In the genomic region with DNA sequence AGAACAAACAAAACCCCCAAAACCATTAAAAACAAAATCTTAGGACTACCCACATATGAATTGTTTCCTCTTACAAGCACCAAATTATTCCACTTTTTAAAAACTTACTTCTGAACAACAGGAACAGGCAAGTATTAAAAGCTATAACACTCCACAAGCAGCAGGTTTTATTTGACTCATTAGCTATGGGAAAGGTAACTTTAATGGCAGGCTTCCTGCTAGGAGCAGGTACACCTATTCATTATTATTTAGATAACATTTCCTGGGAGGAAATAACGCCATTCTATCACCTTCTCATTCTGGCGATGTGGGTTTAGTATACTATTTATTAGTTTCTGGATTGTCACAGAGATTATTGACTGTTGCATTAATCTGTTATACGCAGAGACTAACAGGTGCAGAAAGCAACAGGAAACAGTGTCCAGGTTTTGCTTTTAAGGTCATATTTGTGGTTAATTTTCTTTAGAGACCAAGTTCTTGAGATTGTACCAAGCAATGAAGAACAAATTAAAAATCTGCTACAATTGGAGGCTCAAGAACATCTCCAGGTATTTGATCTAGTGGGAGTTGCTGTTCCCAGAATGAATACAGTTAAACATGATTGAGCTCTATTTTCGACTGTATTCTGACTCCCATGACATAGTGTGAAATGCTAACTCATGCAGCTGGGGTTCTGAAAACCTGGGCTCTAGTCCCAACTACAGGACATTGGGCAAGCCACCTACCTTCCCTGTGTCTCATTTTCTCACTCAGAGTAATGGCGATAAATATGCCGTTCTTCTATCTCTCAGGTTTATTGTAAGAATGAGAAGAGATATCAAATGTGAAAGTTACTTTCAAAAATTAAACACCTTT, we compare ENCODE assay signal across 24 cellular contexts.
"Had no signal": no experiment of that assay in that cellular context is flagged by ENCODE, and none has a peak within 500 bp of the region (broad histone marks: within the 10 kb centered on the region; RNA-seq: fewer than 3 reads in every experiment).

No MANE protein-coding gene starts in this region.

- H3K27me3 ChIP-seq: gastroesophageal sphincter, uterus had no signal

- H3K9me3 ChIP-seq: gastroesophageal sphincter, uterus had no signal

- DNase-seq: activated CD4-positive, alpha-beta T cell treated with anti-CD3 and anti-CD28 coated beads for 4 hours; activated CD4-positive, alpha-beta T cell treated with anti-CD3 and anti-CD28 coated beads, Interleukin-2, amount 50 U/mL, for 4 hours; activated effector memory CD4-positive, alpha-beta T cell treated with anti-CD3 and anti-CD28 coated beads, Interleukin-2, amount 50 U/mL, for 16 hours; activated naive CD4-positive, alpha-beta T cell treated with anti-CD3 and anti-CD28 coated beads, Interleukin-2, amount 10 ng/mL, durations not matched to agents 7 days and 5 days; activated naive CD8-positive, alpha-beta T cell treated with anti-CD3 and anti-CD28 coated beads, Interleukin-2, amount 10 ng/mL, durations not matched to agents 7 days and 5 days; amniotic stem cell; caudate nucleus; cortex of kidney; effector memory CD8-positive, alpha-beta T cell; hippocampal formation; left cardiac atrium; left ventricle myocardium superior; stimulated activated CD4-positive, alpha-beta T cell treated with anti-CD3 and anti-CD28 coated beads, Interleukin-1b, Interleukin-23, amount 100 ng/mL, for 48 hours; stimulated activated CD4-positive, alpha-beta T cell treated with anti-CD3 and anti-CD28 coated beads, Interleukin-4, amount 100 ng/mL, for 4 hours; stimulated activated CD8-positive, alpha-beta memory T cell treated with anti-CD3 and anti-CD28 coated beads, Interleukin-4, amount 100 ng/mL, for 48 hours; stimulated activated naive CD8-positive, alpha-beta T cell treated with anti-CD3 and anti-CD28 coated beads, Interleukin-15, amount 100 ng/mL, for 72 hours; substantia nigra; uterus had no signal

- FAIRE-seq: astrocyte, endothelial cell of umbilical vein, keratinocyte, TTC549 had no signal

- H3K36me3 ChIP-seq: gastroesophageal sphincter, uterus had no signal

- H3K4me3 ChIP-seq: gastroesophageal sphincter, skin epidermis, uterus had no signal

- H3K4me1 ChIP-seq: uterus had no signal
